8 cellular contexts compared by ENCODE assay signal in the genomic region with DNA sequence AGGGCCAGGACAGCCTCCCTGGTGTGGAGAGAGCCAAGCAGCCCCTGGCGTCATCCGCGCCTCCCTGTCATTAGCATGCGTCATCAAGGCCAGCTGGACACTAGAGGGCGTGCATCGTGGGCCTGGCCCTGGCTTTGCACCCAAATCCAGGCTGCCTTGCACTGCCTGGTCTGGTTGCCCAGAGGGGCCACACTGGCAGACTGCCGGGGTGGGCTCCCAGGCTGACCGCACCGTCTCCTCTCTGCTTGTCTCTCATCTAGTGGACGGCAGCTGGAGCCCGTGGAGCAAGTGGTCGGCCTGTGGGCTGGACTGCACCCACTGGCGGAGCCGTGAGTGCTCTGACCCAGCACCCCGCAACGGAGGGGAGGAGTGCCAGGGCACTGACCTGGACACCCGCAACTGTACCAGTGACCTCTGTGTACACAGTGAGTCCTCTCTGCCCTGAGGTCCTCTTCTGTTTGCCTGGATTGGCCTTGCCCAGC. TPM values are rescaled to one million over a fixed set of nuclear protein-coding genes. Genes with fewer than 3 reads are reported as not detected.
A peak's percentile ranks its signal among the peaks of the same experiment; 100 is the strongest.
DNase-seq lines count a peak whose midpoint lies in the region; ATAC-seq, FAIRE-seq and TF ChIP-seq lines count a peak whose summit lies in the region.

No MANE protein-coding gene starts in this region.

- no peaks in the 10 kb centered on the region for H3K4me1 ChIP-seq in GM23248 (ENCODE audit: insufficient read depth)

- DNase-seq in GM23248 (peak; percentile 73), RPMI7951 (ENCODE audit: low read depth) (peak; percentile 44), foreskin fibroblast (peak; percentile 21 to 61), renal cortical epithelial cell (ENCODE audit: low read depth) (peak; percentile 11), SIG-M5 treated with dmso at 0.1 percent for 504 hours (lab: John Stamatoyannopoulos, UW; ENCODE audit: unreplicated experiment) (no peak), GM19239 (ENCODE audit: insufficient read length, low spot score) (no peak)
- DNase-seq in activated effector memory CD4-positive, alpha-beta T cell treated with anti-CD3 and anti-CD28 coated beads, Interleukin-2, amount 50 U/mL, for 16 hours, result no peak

- no peak for ATAC-seq in HG03175 (IDR thresholded peaks at IDR 0.05; ENCODE audit: unreplicated experiment)

- H3K9me2 ChIP-seq in GM23248 (ENCODE audit: insufficient read depth), result no peaks in the 10 kb centered on the region

- H3K9ac ChIP-seq in GM23248, result no peak overlapping the region

- no peaks in the 10 kb centered on the region for H4K20me1 ChIP-seq in GM23248 (ENCODE audit: insufficient read depth)

- 55 to 57% methylated on average over 17 of the region's 17 CpGs for WGBS in GM23248 (ENCODE audit: low coverage in 1 of 2, low lambda C conversion rate in 2 of 2, missing lambda C conversion rate in 2 of 2), 2 experiments

- H3K4me3 ChIP-seq in GM23248 (no peak overlapping the region), foreskin fibroblast (ENCODE audit: low read depth in 1 of 2, low read length in 2 of 2) (no peak overlapping the region)

- H3K27me3 ChIP-seq in GM23248 (replicated peaks; ENCODE audit: insufficient read depth), result peaks cover 47% of the 10 kb centered on the region

- H3K4me2 ChIP-seq in GM23248 (ENCODE audit: unreplicated experiment), result no peak overlapping the region

- in situ Hi-C loops in GM23248 (cut with MboI), result no loop called here

- H3K36me3 ChIP-seq in GM23248 (ENCODE audit: low read depth), result no peaks in the 10 kb centered on the region

- no peak overlapping the region for H3K27ac ChIP-seq in GM23248

- TF ChIP-seq CTCF in foreskin fibroblast (IDR thresholded peaks at IDR 0.05; ENCODE audit: low read depth, low read length), result peak; percentile 39

- no peaks in the 10 kb centered on the region for H3K79me2 ChIP-seq in GM23248 (ENCODE audit: insufficient read depth)

- no peaks in the 10 kb centered on the region for H3F3A ChIP-seq in GM23248 (ENCODE audit: insufficient read depth)

- FAIRE-seq in GM19239 (lab: Jason Lieb, UNC), result no peak

- no peaks in the 10 kb centered on the region for H3K9me3 ChIP-seq in GM23248 (ENCODE audit: low read depth)

- no peak overlapping the region for H2AFZ ChIP-seq in GM23248

RNA-seq across cellular contexts. Expression of a gene that starts 29.0 kb away (rescaled TPM):
- not detected in 2 replicates for total RNA-seq in GM23248 (2014; rRNA removed; shearing (Covaris generic))
- not detected in 2 replicates for polyA plus RNA-seq in GM23248 (2016; fragmentation: Nextera tagmentation; extraction: Ambion mirVana)
- total RNA-seq in RPMI7951 (2014; rRNA removed; shearing (Covaris generic)), result not detected in 2 replicates
- 0.05 and 0.17 TPM in 2 replicates for total RNA-seq in renal cortical epithelial cell

RNA-seq across cellular contexts. Expression of a gene that starts 59.8 kb away (rescaled TPM):
- not detected in 2 replicates for total RNA-seq in GM23248 (2014; rRNA removed; shearing (Covaris generic))
- not detected in 2 replicates for polyA plus RNA-seq in GM23248 (2016; fragmentation: Nextera tagmentation; extraction: Ambion mirVana)
- 0.10 TPM in 1 of 2 replicates, not detected in the other for total RNA-seq in RPMI7951 (2014; rRNA removed; shearing (Covaris generic))
- 0.69 and 2.2 TPM in 2 replicates for total RNA-seq in renal cortical epithelial cell

Comparison
In these comparisons a context has a peak if more than half of its experiments do, and no peak if none do; other contexts are left out.
1. DNase-seq: peak in GM23248 (single experiment), RPMI7951 (single experiment), foreskin fibroblast (2 of 2) and renal cortical epithelial cell (single experiment); none in SIG-M5 treated with dmso at 0.1 percent for 504 hours (single experiment), GM19239 (single experiment) and activated effector memory CD4-positive, alpha-beta T cell treated with anti-CD3 and anti-CD28 coated beads, Interleukin-2, amount 50 U/mL, for 16 hours (single experiment).